In genomic region chr4:62243895-62244294, GRCh38 we compare ENCODE assay signal across 16 cellular contexts.
"Had no signal": no experiment of that assay in that cellular context is flagged by ENCODE, and none has a peak within 500 bp of the region (broad histone marks: within the 10 kb centered on the region; RNA-seq: fewer than 3 reads in every experiment).

No MANE protein-coding gene starts in this region.

- H3K9me3 ChIP-seq: ovary had no signal

- H3K36me3 Mint-ChIP-seq: naive thymus-derived CD4-positive, alpha-beta T cell had no signal

- H3K27ac Mint-ChIP-seq: naive thymus-derived CD4-positive, alpha-beta T cell; progenitor cell of endocrine pancreas had no signal

- H3K27me3 Mint-ChIP-seq: naive thymus-derived CD4-positive, alpha-beta T cell had no signal

- H3K4me1 Mint-ChIP-seq: naive thymus-derived CD4-positive, alpha-beta T cell had no signal

- DNase-seq: effector CD4-positive, alpha-beta T cell; heart left ventricle; hippocampal formation; left colon; naive thymus-derived CD4-positive, alpha-beta T cell; nucleus accumbens; ovary; right cardiac atrium; small intestine; stimulated activated CD4-positive, alpha-beta T cell treated with anti-CD3 and anti-CD28 coated beads, Interleukin-12 subunit alpha, Interleukin-12 subunit beta, amount 100 ng/mL, for 4 hours; stimulated activated naive CD4-positive, alpha-beta T cell treated with Interleukin-2 at 50 U/mL for 16 hours; trophoblast cell had no signal

- H3K36me3 ChIP-seq: heart left ventricle, ovary had no signal

- FAIRE-seq: frontal cortex, small intestine, urothelium cell line had no signal

- H3K27me3 ChIP-seq: heart left ventricle, ovary had no signal

- H3K4me3 ChIP-seq: coronary artery, heart left ventricle, ovary had no signal

- ATAC-seq: heart left ventricle; left colon; naive thymus-derived CD4-positive, alpha-beta T cell; right cardiac atrium had no signal

- H3K27ac ChIP-seq: coronary artery, heart left ventricle, ovary had no signal

- H3K4me3 Mint-ChIP-seq: naive thymus-derived CD4-positive, alpha-beta T cell had no signal
